ENCODE assay signal across 1 cellular context in the genomic region with DNA sequence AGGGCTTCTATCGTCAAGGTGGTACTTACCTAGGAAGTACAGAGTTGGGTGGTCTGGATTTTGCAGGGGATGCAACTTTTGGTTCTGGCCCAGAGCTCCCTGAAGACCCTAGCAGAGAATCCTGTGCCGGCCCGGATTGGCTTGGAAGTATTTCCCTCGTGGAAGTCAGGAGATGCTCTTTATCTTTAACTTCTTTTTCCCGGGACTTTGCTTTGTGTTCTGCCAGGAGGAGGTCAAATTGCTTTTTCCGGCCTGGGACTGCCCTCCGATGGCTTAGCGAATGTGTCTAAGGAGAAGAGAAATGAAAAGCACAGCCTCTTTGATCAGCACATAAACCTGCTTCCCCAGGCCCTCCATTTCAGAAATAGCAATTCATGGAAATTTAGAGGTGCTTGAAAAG.
TF ChIP-seq lines count a peak whose summit lies in the region.

No MANE protein-coding gene starts in this region.

TF ChIP-seq in neural cell, 6 proteins besides CTCF, POLR2A, EP300 and RAD21 (continued from another document):
- TF ChIP-seq, protein P1, sequence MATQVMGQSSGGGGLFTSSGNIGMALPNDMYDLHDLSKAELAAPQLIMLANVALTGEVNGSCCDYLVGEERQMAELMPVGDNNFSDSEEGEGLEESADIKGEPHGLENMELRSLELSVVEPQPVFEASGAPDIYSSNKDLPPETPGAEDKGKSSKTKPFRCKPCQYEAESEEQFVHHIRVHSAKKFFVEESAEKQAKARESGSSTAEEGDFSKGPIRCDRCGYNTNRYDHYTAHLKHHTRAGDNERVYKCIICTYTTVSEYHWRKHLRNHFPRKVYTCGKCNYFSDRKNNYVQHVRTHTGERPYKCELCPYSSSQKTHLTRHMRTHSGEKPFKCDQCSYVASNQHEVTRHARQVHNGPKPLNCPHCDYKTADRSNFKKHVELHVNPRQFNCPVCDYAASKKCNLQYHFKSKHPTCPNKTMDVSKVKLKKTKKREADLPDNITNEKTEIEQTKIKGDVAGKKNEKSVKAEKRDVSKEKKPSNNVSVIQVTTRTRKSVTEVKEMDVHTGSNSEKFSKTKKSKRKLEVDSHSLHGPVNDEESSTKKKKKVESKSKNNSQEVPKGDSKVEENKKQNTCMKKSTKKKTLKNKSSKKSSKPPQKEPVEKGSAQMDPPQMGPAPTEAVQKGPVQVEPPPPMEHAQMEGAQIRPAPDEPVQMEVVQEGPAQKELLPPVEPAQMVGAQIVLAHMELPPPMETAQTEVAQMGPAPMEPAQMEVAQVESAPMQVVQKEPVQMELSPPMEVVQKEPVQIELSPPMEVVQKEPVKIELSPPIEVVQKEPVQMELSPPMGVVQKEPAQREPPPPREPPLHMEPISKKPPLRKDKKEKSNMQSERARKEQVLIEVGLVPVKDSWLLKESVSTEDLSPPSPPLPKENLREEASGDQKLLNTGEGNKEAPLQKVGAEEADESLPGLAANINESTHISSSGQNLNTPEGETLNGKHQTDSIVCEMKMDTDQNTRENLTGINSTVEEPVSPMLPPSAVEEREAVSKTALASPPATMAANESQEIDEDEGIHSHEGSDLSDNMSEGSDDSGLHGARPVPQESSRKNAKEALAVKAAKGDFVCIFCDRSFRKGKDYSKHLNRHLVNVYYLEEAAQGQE (IDR thresholded peaks at IDR 0.05; ENCODE audit: borderline replicate concordance): no peak
- TF ChIP-seq TAF1 (IDR thresholded peaks at IDR 0.05; ENCODE audit: low read depth): no peak
- no peak for TF ChIP-seq MXI1 (conservative IDR thresholded peaks at IDR 0.05; ENCODE audit: poor library complexity, severe bottlenecking)
- no peak for TF ChIP-seq POLR2AphosphoS5 (IDR thresholded peaks at IDR 0.05)
- TF ChIP-seq SMC3 (conservative IDR thresholded peaks at IDR 0.05; ENCODE audit: poor library complexity): no peak
